In the genomic region with DNA sequence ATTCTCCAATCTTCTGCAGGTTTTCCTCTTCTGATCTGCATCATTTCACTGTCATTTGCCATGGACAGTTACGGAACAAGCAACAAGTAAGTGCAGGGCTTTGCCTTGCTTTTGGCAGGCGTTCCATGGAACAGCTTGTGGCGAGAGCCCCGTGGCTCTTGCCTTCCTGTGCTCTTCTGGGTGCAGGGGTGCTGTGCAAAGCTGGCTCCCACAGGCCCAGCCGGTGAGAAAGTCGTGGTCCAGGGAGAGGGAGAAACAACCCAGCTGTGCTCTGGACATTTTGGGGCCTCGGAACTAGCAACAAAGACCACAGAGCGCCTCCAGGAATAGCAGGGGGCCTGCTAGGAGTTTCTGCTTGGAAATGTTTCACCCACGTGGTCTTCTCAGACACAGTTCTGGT, we compare ENCODE assay signal across 17 cellular contexts.
DNase-seq lines count a peak whose midpoint lies in the region; ATAC-seq and TF ChIP-seq lines count a peak whose summit lies in the region.
"Had no signal": no experiment of that assay in that cellular context is flagged by ENCODE, and none has a peak within 500 bp of the region (broad histone marks: within the 10 kb centered on the region; RNA-seq: fewer than 3 reads in every experiment).

No MANE protein-coding gene starts in this region.

- peaks cover 12% of the 10 kb centered on the region for H3K4me1 Mint-ChIP-seq in WTC11
- H3K4me1 Mint-ChIP-seq: B cell, IgD-negative memory B cell had no signal

- H3K27me3 ChIP-seq in left ventricle myocardium inferior (ENCODE audit: low read depth) = no peaks in the 10 kb centered on the region
- H3K27me3 ChIP-seq in aorta (ENCODE audit: control insufficient read depth in 1 of 2, insufficient read depth in 2 of 2, low read length in 1 of 2) = no peaks in the 10 kb centered on the region

- H3K27me3 Mint-ChIP-seq in WTC11 (ENCODE audit: low read depth) = no peaks in the 10 kb centered on the region

- H3K4me3 ChIP-seq in left ventricle myocardium inferior = no peak overlapping the region
- H3K4me3 ChIP-seq in aorta (ENCODE audit: low read length in 2 of 2) = no peak overlapping the region
- H3K4me3 ChIP-seq: BLaER1 treated with 17β-estradiol and CSF1 and Interleukin-3, amounts not matched to agents 10 nM and 100 nM; GM23248 had no signal

- H3K36me3 Mint-ChIP-seq in WTC11 = no peaks in the 10 kb centered on the region
- H3K36me3 Mint-ChIP-seq: CD8-positive, alpha-beta T cell; IgD-negative memory B cell had no signal

- peaks cover 29% of the 10 kb centered on the region for H3K4me1 ChIP-seq in left ventricle myocardium inferior
- H3K4me1 ChIP-seq in aorta (ENCODE audit: control insufficient read depth in 1 of 2, insufficient read depth in 2 of 2, low read length in 2 of 2) = no peaks in the 10 kb centered on the region

- H3K4me3 Mint-ChIP-seq in WTC11 = no peak overlapping the region
- H3K4me3 Mint-ChIP-seq: B cell; CD8-positive, alpha-beta T cell; HFFc6 had no signal

- H3K9me3 Mint-ChIP-seq in WTC11 = no peaks in the 10 kb centered on the region
- H3K9me3 Mint-ChIP-seq: CD8-positive, alpha-beta T cell; IgD-negative memory B cell had no signal

- DNase-seq in Right ventricle myocardium superior = peak; percentile 23
- DNase-seq in left ventricle myocardium inferior = no peak
- peak; percentile 4 for DNase-seq in WTC11 (ENCODE audit: low spot score)
- peak; percentile 40 for DNase-seq in sciatic nerve (ENCODE audit: low spot score)
- DNase-seq in aorta = peak; percentile 10 to 44
- no peak for DNase-seq in NCI-H1436 (lab: John Stamatoyannopoulos, UW)
- DNase-seq: Calu3; CD8-positive, alpha-beta T cell; DMS79 treated with DMSO at 0.1 percent for 48 hours; GF-D8; GM23248; HCEC 1CT; HFFc6 had no signal

- no peak for TF ChIP-seq CTCF in left ventricle myocardium inferior (IDR thresholded peaks at IDR 0.05; ENCODE audit: borderline replicate concordance)
- TF ChIP-seq CTCF in WTC11 (IDR thresholded peaks at IDR 0.05) = no peak

- CTCF ChIA-PET in WTC11 (lab: Charles Lee) = interaction anchor here (3.7 to 9.1 kb wide), 2 partner anchors 13 to 14 kb away, joined by 79 to 98 read pairs; no protein-coding TSS in a partner anchor

- WGBS in aorta, 2 donors = 84% methylated on average over 9 of the region's 9 CpGs

- no peak for ATAC-seq in Right ventricle myocardium superior (ENCODE audit: poor library complexity)
- no peak for ATAC-seq in WTC11
- no peak for ATAC-seq in sciatic nerve
- no peak for ATAC-seq in aorta (ENCODE audit: low FRiP score)
- no peak for ATAC-seq in GM21390 (IDR thresholded peaks at IDR 0.05; ENCODE audit: unreplicated experiment)
- ATAC-seq: CD8-positive, alpha-beta T cell had no signal

- intact Hi-C loops in Right ventricle myocardium superior (cut with DNase I) = no loop called here
- intact Hi-C loops in left ventricle myocardium inferior (cut with micrococcal nuclease) = no loop called here
- intact Hi-C loops in sciatic nerve (cut with DNase I) = no loop called here
- intact Hi-C loops in aorta (cut with DNase I) = no loop called here

- POLR2A ChIA-PET in WTC11 (lab: Charles Lee) = no interaction called here

- H3K27ac ChIP-seq in left ventricle myocardium inferior (replicated peaks) (no peak overlapping the region), aorta (ENCODE audit: low read depth in 1 of 2, low read length in 2 of 2) (no peak overlapping the region)
- H3K27ac ChIP-seq: BLaER1 treated with 17β-estradiol and CSF1 and Interleukin-3, amounts not matched to agents 10 nM and 100 nM; GM23248 had no signal

- H3K36me3 ChIP-seq in left ventricle myocardium inferior (peaks cover 34% of the 10 kb centered on the region), aorta (ENCODE audit: control insufficient read depth in 1 of 2, insufficient read depth in 2 of 2, low read length in 1 of 2) (no peaks in the 10 kb centered on the region)

- no peaks in the 10 kb centered on the region for H3K9me3 ChIP-seq in left ventricle myocardium inferior (replicated peaks)
- no peaks in the 10 kb centered on the region for H3K9me3 ChIP-seq in aorta (ENCODE audit: control insufficient read depth, low read length)
- H3K9me3 ChIP-seq: BLaER1 treated with 17β-estradiol and CSF1 and Interleukin-3, amounts not matched to agents 10 nM and 100 nM had no signal

- no peak overlapping the region for H3K27ac Mint-ChIP-seq in WTC11
- H3K27ac Mint-ChIP-seq: B cell; CD8-positive, alpha-beta T cell; HFFc6; IgD-negative memory B cell had no signal

TF ChIP-seq in WTC11, 78 proteins besides CTCF, POLR2A, EP300 and RAD21:
- TF ChIP-seq ZNF423 (CRISPR knock-in tag; IDR thresholded peaks at IDR 0.05) (no peak), RORB (CRISPR knock-in tag; IDR thresholded peaks at IDR 0.05) (no peak), ESRRA (CRISPR knock-in tag; IDR thresholded peaks at IDR 0.05; ENCODE audit: borderline replicate concordance) (no peak), TCF7 (CRISPR knock-in tag; IDR thresholded peaks at IDR 0.05; ENCODE audit: low read depth) (no peak), TP53 (CRISPR knock-in tag; IDR thresholded peaks at IDR 0.05) (no peak), CREM (CRISPR knock-in tag; IDR thresholded peaks at IDR 0.05) (no peak), ZNF232 (CRISPR knock-in tag; IDR thresholded peaks at IDR 0.05) (no peak), CBFB (CRISPR knock-in tag; IDR thresholded peaks at IDR 0.05; ENCODE audit: low read depth) (no peak), NFE2L1 (CRISPR knock-in tag; IDR thresholded peaks at IDR 0.05) (no peak)

Comparison
In these comparisons a context has a peak if more than half of its experiments do, and no peak if none do; other contexts are left out.
1. DNase-seq: peak in Right ventricle myocardium superior (single experiment), WTC11 (single experiment), sciatic nerve (single experiment) and aorta (2 of 2); none in left ventricle myocardium inferior (single experiment) and NCI-H1436 (single experiment).